12 cellular contexts compared by ENCODE assay signal in the genomic region with DNA sequence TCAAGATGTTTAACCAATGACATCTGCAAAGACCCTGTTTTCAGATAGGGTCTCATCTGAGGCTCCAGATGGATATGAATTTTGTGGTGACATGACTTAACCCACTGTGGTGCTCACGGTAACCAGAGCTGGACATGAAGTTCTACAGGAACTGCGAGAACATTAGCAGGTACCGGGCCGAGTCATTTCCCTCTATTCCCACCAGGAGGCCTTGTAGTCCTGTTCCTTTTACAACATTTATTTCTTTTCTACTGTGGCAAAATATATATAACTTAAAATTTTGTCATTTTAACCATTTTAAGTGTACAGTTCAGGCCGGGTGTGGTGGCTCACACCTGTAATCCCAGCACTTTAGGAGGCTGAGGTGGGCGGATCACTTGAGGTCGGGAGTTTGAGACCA. TPM values are rescaled to one million over a fixed set of nuclear protein-coding genes. Genes with fewer than 3 reads are reported as not detected.
DNase-seq lines count a peak whose midpoint lies in the region; ATAC-seq lines count a peak whose summit lies in the region.
"Had no signal": no experiment of that assay in that cellular context is flagged by ENCODE, and none has a peak within 500 bp of the region (broad histone marks: within the 10 kb centered on the region; RNA-seq: fewer than 3 reads in every experiment).

No MANE protein-coding gene starts in this region.

- H3K27ac ChIP-seq in right cardiac atrium (ENCODE audit: low read length) = no peak overlapping the region

- 86% methylated on average over 7 of the region's 7 CpGs for WGBS in right cardiac atrium

- peaks cover 33% of the 10 kb centered on the region for H3K27me3 Mint-ChIP-seq in stimulated activated memory B cell treated with anti-CD40 and anti-IgM and Interleukin-4, amounts not matched to agents 10 μg/mL and 1 μg/mL and 100 μg/mL, for 72 hours
- H3K27me3 Mint-ChIP-seq in activated naive CD8-positive, alpha-beta T cell treated with anti-CD3 and anti-CD28 coated beads for 36 hours = peaks cover 78% of the 10 kb centered on the region
- peaks cover 10% of the 10 kb centered on the region for H3K27me3 Mint-ChIP-seq in T-helper 17 cell

- peak in 2 of 3 donors; percentile 21 to 45 for DNase-seq in right cardiac atrium
- DNase-seq in cardiac septum (ENCODE audit: low spot score) = no peak
- DNase-seq in SKM-1 treated with dmso at 0.1 percent for 144 hours (lab: John Stamatoyannopoulos, UW; ENCODE audit: unreplicated experiment) = peak; percentile 11
- peak; percentile 21 for DNase-seq in glomerular visceral epithelial cell (ENCODE audit: extremely low spot score)
- no peak for DNase-seq in activated naive CD8-positive, alpha-beta T cell treated with anti-CD3 and anti-CD28 coated beads for 36 hours
- DNase-seq in T-helper 17 cell = no peak
- DNase-seq: activated CD4-positive, CD25-positive, alpha-beta regulatory T cell; naive thymus-derived CD4-positive, alpha-beta T cell; NCI-H1092 treated with DMSO at 0.1 percent for 48 hours had no signal

- ATAC-seq in right cardiac atrium (no peak), GM18511 (IDR thresholded peaks at IDR 0.05; ENCODE audit: unreplicated experiment) (no peak), T-helper 17 cell (no peak)
- no peak for ATAC-seq in stimulated activated memory B cell treated with anti-CD40 and anti-IgM and Interleukin-4, amounts not matched to agents 10 μg/mL and 1 μg/mL and 100 μg/mL, for 72 hours
- ATAC-seq: naive thymus-derived CD4-positive, alpha-beta T cell had no signal

- no peaks in the 10 kb centered on the region for H3K4me1 Mint-ChIP-seq in stimulated activated memory B cell treated with anti-CD40 and anti-IgM and Interleukin-4, amounts not matched to agents 10 μg/mL and 1 μg/mL and 100 μg/mL, for 72 hours
- peaks cover 3% of the 10 kb centered on the region for H3K4me1 Mint-ChIP-seq in activated naive CD8-positive, alpha-beta T cell treated with anti-CD3 and anti-CD28 coated beads for 36 hours
- no peaks in the 10 kb centered on the region for H3K4me1 Mint-ChIP-seq in T-helper 17 cell

- no peak overlapping the region for H3K4me3 Mint-ChIP-seq in stimulated activated memory B cell treated with anti-CD40 and anti-IgM and Interleukin-4, amounts not matched to agents 10 μg/mL and 1 μg/mL and 100 μg/mL, for 72 hours
- H3K4me3 Mint-ChIP-seq in activated naive CD8-positive, alpha-beta T cell treated with anti-CD3 and anti-CD28 coated beads for 36 hours = no peak overlapping the region
- H3K4me3 Mint-ChIP-seq in T-helper 17 cell = no peak overlapping the region
- H3K4me3 Mint-ChIP-seq: naive thymus-derived CD4-positive, alpha-beta T cell had no signal

- H3K9me3 ChIP-seq in right cardiac atrium (ENCODE audit: control insufficient read depth, low read length) = no peaks in the 10 kb centered on the region
- H3K9me3 ChIP-seq in T-helper 17 cell (ENCODE audit: control insufficient read depth, low read length, poor library complexity, severe bottlenecking) = no peaks in the 10 kb centered on the region

- H3K27me3 ChIP-seq in right cardiac atrium (ENCODE audit: control insufficient read depth, insufficient read depth) = no peaks in the 10 kb centered on the region

- H3K4me1 ChIP-seq in right cardiac atrium (ENCODE audit: control insufficient read depth, insufficient read depth, low read length) = no peaks in the 10 kb centered on the region

- H3K9me3 Mint-ChIP-seq in stimulated activated memory B cell treated with anti-CD40 and anti-IgM and Interleukin-4, amounts not matched to agents 10 μg/mL and 1 μg/mL and 100 μg/mL, for 72 hours = no peaks in the 10 kb centered on the region
- no peaks in the 10 kb centered on the region for H3K9me3 Mint-ChIP-seq in activated naive CD8-positive, alpha-beta T cell treated with anti-CD3 and anti-CD28 coated beads for 36 hours
- H3K9me3 Mint-ChIP-seq: naive thymus-derived CD4-positive, alpha-beta T cell had no signal

- H3K4me3 ChIP-seq in right cardiac atrium (ENCODE audit: low read length) = no peak overlapping the region

- H3K36me3 Mint-ChIP-seq in stimulated activated memory B cell treated with anti-CD40 and anti-IgM and Interleukin-4, amounts not matched to agents 10 μg/mL and 1 μg/mL and 100 μg/mL, for 72 hours = no peaks in the 10 kb centered on the region
- no peaks in the 10 kb centered on the region for H3K36me3 Mint-ChIP-seq in activated naive CD8-positive, alpha-beta T cell treated with anti-CD3 and anti-CD28 coated beads for 36 hours
- no peaks in the 10 kb centered on the region for H3K36me3 Mint-ChIP-seq in T-helper 17 cell (ENCODE audit: low read depth)
- H3K36me3 Mint-ChIP-seq: naive thymus-derived CD4-positive, alpha-beta T cell had no signal

- no peak overlapping the region for H3K27ac Mint-ChIP-seq in stimulated activated memory B cell treated with anti-CD40 and anti-IgM and Interleukin-4, amounts not matched to agents 10 μg/mL and 1 μg/mL and 100 μg/mL, for 72 hours
- no peak overlapping the region for H3K27ac Mint-ChIP-seq in activated naive CD8-positive, alpha-beta T cell treated with anti-CD3 and anti-CD28 coated beads for 36 hours
- no peak overlapping the region for H3K27ac Mint-ChIP-seq in T-helper 17 cell

- intact Hi-C loops in right cardiac atrium (cut with DNase I) (loop anchor here in 1 of 4 donors (5.0 kb wide), 1 partner anchor 41 kb away; no protein-coding TSS in a partner anchor), cardiac septum (cut with DNase I) (loop anchor here (5.0 kb wide), 1 partner anchor 46 kb away; no protein-coding TSS in a partner anchor)

RNA-seq across cellular contexts. Expression of gene TSPAN16, which starts 7.6 kb away (rescaled TPM):
- total RNA-seq in right cardiac atrium (not detected), cardiac septum (not detected), T-helper 17 cell (not detected)
- not detected for polyA plus RNA-seq in right cardiac atrium
- not detected for total RNA-seq in activated naive CD8-positive, alpha-beta T cell treated with anti-CD3 and anti-CD28 coated beads for 36 hours
- total RNA-seq: H4; naive thymus-derived CD4-positive, alpha-beta T cell had no signal
- polyA plus RNA-seq: naive thymus-derived CD4-positive, alpha-beta T cell had no signal

RNA-seq across cellular contexts. Expression of gene DOCK6, which starts 26.0 kb away (rescaled TPM):
- 10 to 100 TPM; 35.0 to 68.5 (median 36.3) TPM for total RNA-seq in right cardiac atrium
- 23.8 TPM for polyA plus RNA-seq in right cardiac atrium
- 50.5 TPM for total RNA-seq in cardiac septum
- total RNA-seq in activated naive CD8-positive, alpha-beta T cell treated with anti-CD3 and anti-CD28 coated beads for 36 hours = 1 to 10 TPM; 3.3 to 4.8 TPM
- 1 to 10 TPM in 1 of 2 donors, under 1 TPM in 1; 0.62 to 6.1 TPM for total RNA-seq in T-helper 17 cell
- polyA plus RNA-seq: naive thymus-derived CD4-positive, alpha-beta T cell had no signal

RNA-seq across cellular contexts. Expression of gene ANGPTL8, which starts 48.9 kb away (rescaled TPM):
- total RNA-seq in right cardiac atrium (under 1 TPM in 3 of 4 donors, not detected in 1; 0.47 to 0.84 (median 0.51) TPM), cardiac septum (not detected), T-helper 17 cell (not detected)
- 4.8 TPM for polyA plus RNA-seq in right cardiac atrium
- total RNA-seq in activated naive CD8-positive, alpha-beta T cell treated with anti-CD3 and anti-CD28 coated beads for 36 hours = not detected
- total RNA-seq: H4; naive thymus-derived CD4-positive, alpha-beta T cell had no signal
- polyA plus RNA-seq: naive thymus-derived CD4-positive, alpha-beta T cell had no signal

RNA-seq across cellular contexts. Expression of gene RAB3D, which starts 51.1 kb away (rescaled TPM):
- total RNA-seq in right cardiac atrium = 10 to 100 TPM; 12.2 to 12.7 (median 12.3) TPM
- polyA plus RNA-seq in right cardiac atrium = 4.1 TPM
- 7.4 TPM for total RNA-seq in cardiac septum
- 1 to 10 TPM; 3.2 to 4.2 TPM for total RNA-seq in activated naive CD8-positive, alpha-beta T cell treated with anti-CD3 and anti-CD28 coated beads for 36 hours
- total RNA-seq in T-helper 17 cell = 1 to 10 TPM; 6.7 to 7.7 TPM

RNA-seq across cellular contexts. Expression of gene TMEM205, which starts 57.7 kb away (rescaled TPM):
- total RNA-seq in right cardiac atrium = 100 to 1,000 TPM in 2 of 4 donors, 10 to 100 TPM in 2; 92.9 to 105 (median 98.1) TPM
- 149 TPM for polyA plus RNA-seq in right cardiac atrium
- 75.7 TPM for total RNA-seq in cardiac septum
- 10 to 100 TPM; 20.1 to 22.5 TPM for total RNA-seq in activated naive CD8-positive, alpha-beta T cell treated with anti-CD3 and anti-CD28 coated beads for 36 hours
- total RNA-seq in T-helper 17 cell = 10 to 100 TPM; 15.3 to 21.9 TPM

Comparison
In these comparisons a context has a peak if more than half of its experiments do, and no peak if none do; other contexts are left out.
1. DNase-seq: peak in right cardiac atrium (2 of 3), SKM-1 treated with dmso at 0.1 percent for 144 hours (single experiment) and glomerular visceral epithelial cell (single experiment); none in cardiac septum (single experiment), activated naive CD8-positive, alpha-beta T cell treated with anti-CD3 and anti-CD28 coated beads for 36 hours (single experiment) and T-helper 17 cell (0 of 3).